32 cellular contexts compared by ENCODE assay signal in genomic region chr5:14322437-14323187, GRCh38.
DNase-seq lines count a peak whose midpoint lies in the region; TF ChIP-seq lines count a peak whose summit lies in the region.
"Had no signal": no experiment of that assay in that cellular context is flagged by ENCODE, and none has a peak within 500 bp of the region (broad histone marks: within the 10 kb centered on the region; RNA-seq: fewer than 3 reads in every experiment).

No MANE protein-coding gene starts in this region.

- no peak overlapping the region for H2AFZ ChIP-seq in SK-N-SH (ENCODE audit: low read depth)

- TF ChIP-seq RAD21 in SK-N-SH (IDR thresholded peaks at IDR 0.05; ENCODE audit: low read length) = no peak

- H3K4me3 Mint-ChIP-seq in brain (peak overlapping the region in 1 of 5 experiments; percentile 27), nephron progenitor cell (no peak overlapping the region)
- H3K4me3 Mint-ChIP-seq: activated CD4-positive, alpha-beta memory T cell treated with anti-CD3 and anti-CD28 coated beads, Interleukin-2, amount 10 ng/mL, durations not matched to agents 7 days and 5 days; activated naive CD4-positive, alpha-beta T cell treated with anti-CD3 and anti-CD28 coated beads for 36 hours; activated T-helper 1 cell treated with anti-CD3 and anti-CD28 coated beads, Interleukin-12 subunit alpha, Interleukin-12 subunit beta, Interleukin-2, Interleukin-4 antibody, amounts not matched to agents 30 ng/mL and 10 ng/mL and 1 ng/mL, durations not matched to agents 14 hours and 24 hours and 36 hours; immature natural killer cell; stimulated activated naive CD8-positive, alpha-beta T cell treated with anti-CD3 and anti-CD28 coated beads, Interleukin-15, amount 100 ng/mL, for 72 hours; T-helper 1 cell treated with Interleukin-12 subunit alpha and Interleukin-12 subunit beta and Interleukin-4 antibody, amounts not matched to agents 30 μg/mL and 1 μg/mL, for 36 hours had no signal

- no peak overlapping the region for H3K9ac ChIP-seq in SK-N-SH
- H3K9ac ChIP-seq: KMS-11 had no signal

- H3K27me3 Mint-ChIP-seq in brain (peaks cover 3% of the 10 kb centered on the region), nephron progenitor cell (ENCODE audit: low read depth, poor library complexity) (peaks cover 2% of the 10 kb centered on the region)
- H3K27me3 Mint-ChIP-seq: stimulated activated naive CD8-positive, alpha-beta T cell treated with anti-CD3 and anti-CD28 coated beads, Interleukin-15, amount 100 ng/mL, for 72 hours had no signal

- CTCF ChIA-PET in SK-N-SH (lab: Yijun Ruan, JAX) = interaction anchor here (0.6 to 2.3 kb wide), 5 partner anchors 9 to 326 kb away, joined by 3 to 12 read pairs (median 4); no protein-coding TSS in a partner anchor

- POLR2A ChIA-PET in SK-N-SH (lab: Yijun Ruan, JAX) = no interaction called here

- peaks cover 48% of the 10 kb centered on the region for H4K20me1 ChIP-seq in SK-N-SH (ENCODE audit: insufficient read depth)

- TF ChIP-seq CTCF in brain (conservative IDR thresholded peaks at IDR 0.05) (no peak), nephron progenitor cell (IDR thresholded peaks at IDR 0.05) (no peak), SK-N-SH (IDR thresholded peaks at IDR 0.05) (no peak)

- H3K9me3 Mint-ChIP-seq in brain = peaks cover 0 to 8% (median 4%) of the 10 kb centered on the region in 5 experiments
- peaks cover 19% of the 10 kb centered on the region for H3K9me3 Mint-ChIP-seq in nephron progenitor cell
- H3K9me3 Mint-ChIP-seq: activated T-helper 1 cell treated with anti-CD3 and anti-CD28 coated beads, Interleukin-12 subunit alpha, Interleukin-12 subunit beta, Interleukin-2, Interleukin-4 antibody, amounts not matched to agents 30 ng/mL and 10 ng/mL and 1 ng/mL, durations not matched to agents 14 hours and 24 hours and 36 hours; immature natural killer cell; T-helper 1 cell treated with Interleukin-12 subunit alpha and Interleukin-12 subunit beta and Interleukin-4 antibody, amounts not matched to agents 30 μg/mL and 1 μg/mL, for 36 hours had no signal

- peaks cover 0 to 11% of the 10 kb centered on the region in 2 experiments; a peak in 1 of 4 replicates for H3K4me1 ChIP-seq in SK-N-SH (ENCODE audit: control insufficient read depth in 1 of 2, insufficient read depth in 2 of 2, low read depth in 1 of 2, low read length in 1 of 2)
- H3K4me1 ChIP-seq: body of pancreas, uterus had no signal

- H3K4me1 Mint-ChIP-seq in brain (peaks cover 34% of the 10 kb centered on the region), nephron progenitor cell (peaks cover 47% of the 10 kb centered on the region)
- H3K4me1 Mint-ChIP-seq: activated CD4-positive, alpha-beta memory T cell treated with anti-CD3 and anti-CD28 coated beads, Interleukin-2, amount 10 ng/mL, durations not matched to agents 7 days and 5 days; immature natural killer cell; stimulated activated naive CD8-positive, alpha-beta T cell treated with anti-CD3 and anti-CD28 coated beads, Interleukin-15, amount 100 ng/mL, for 72 hours had no signal

- H3F3A ChIP-seq in SK-N-SH (replicated peaks; ENCODE audit: insufficient read depth) = peaks cover 16% of the 10 kb centered on the region

- H3K9me2 ChIP-seq in SK-N-SH = no peaks in the 10 kb centered on the region

- DNase-seq in NCI-H2107 treated with DMSO at 0.1 percent for 48 hours (lab: John Stamatoyannopoulos, UW; ENCODE audit: unreplicated experiment) (peak; percentile 23), NCI-H2107 (lab: John Stamatoyannopoulos, UW) (no peak), NCI-H2029 (lab: John Stamatoyannopoulos, UW) (peak; percentile 28), nephron progenitor cell (no peak), SK-N-SH (no peak), NOMO-1 treated with DMSO at 0.1 percent for 48 hours (lab: John Stamatoyannopoulos, UW; ENCODE audit: unreplicated experiment) (no peak), NCI-H82 (lab: John Stamatoyannopoulos, UW) (no peak)
- DNase-seq: 8988T; activated CD4-positive, alpha-beta memory T cell treated with anti-CD3 and anti-CD28 coated beads, Interleukin-2, amount 10 ng/mL, durations not matched to agents 7 days and 5 days; activated CD8-positive, alpha-beta memory T cell treated with anti-CD3 and anti-CD28 coated beads, Interleukin-2, amount 50 U/mL, for 4 hours; activated naive CD4-positive, alpha-beta T cell treated with anti-CD3 and anti-CD28 coated beads for 36 hours; body of pancreas; DMS53; hypothalamus; immature natural killer cell; left colon; mammary epithelial cell; NCI-H1417 treated with DMSO at 0.1 percent for 48 hours; NCI-H510A treated with DMSO at 0.1 percent for 48 hours; NK-92 treated with Interleukin-12 subunit alpha and Interleukin-12 subunit beta, amount 100 ng/mL, for 24 hours; PC-3; posterior cingulate gyrus; stimulated activated naive CD8-positive, alpha-beta T cell treated with anti-CD3 and anti-CD28 coated beads, Interleukin-15, amount 100 ng/mL, for 72 hours; uterus had no signal

- H3K27ac Mint-ChIP-seq in brain = peak overlapping the region in 4 of 5 experiments; percentile 0 to 82 (median 44)
- peak overlapping the region; percentile 67 for H3K27ac Mint-ChIP-seq in nephron progenitor cell
- H3K27ac Mint-ChIP-seq: activated CD4-positive, alpha-beta memory T cell treated with anti-CD3 and anti-CD28 coated beads, Interleukin-2, amount 10 ng/mL, durations not matched to agents 7 days and 5 days; activated naive CD4-positive, alpha-beta T cell treated with anti-CD3 and anti-CD28 coated beads for 36 hours; activated T-helper 1 cell treated with anti-CD3 and anti-CD28 coated beads, Interleukin-12 subunit alpha, Interleukin-12 subunit beta, Interleukin-2, Interleukin-4 antibody, amounts not matched to agents 30 ng/mL and 10 ng/mL and 1 ng/mL, durations not matched to agents 14 hours and 24 hours and 36 hours; immature natural killer cell; stimulated activated naive CD8-positive, alpha-beta T cell treated with anti-CD3 and anti-CD28 coated beads, Interleukin-15, amount 100 ng/mL, for 72 hours; T-helper 1 cell treated with Interleukin-12 subunit alpha and Interleukin-12 subunit beta and Interleukin-4 antibody, amounts not matched to agents 30 μg/mL and 1 μg/mL, for 36 hours had no signal

- no peaks in the 10 kb centered on the region for H3K9me3 ChIP-seq in SK-N-SH
- H3K9me3 ChIP-seq: body of pancreas, right atrium auricular region, thoracic aorta, uterus had no signal

- H3K36me3 ChIP-seq in SK-N-SH (replicated peaks in 1 of 2; ENCODE audit: control insufficient read depth in 1 of 2, insufficient read depth in 2 of 2, low read length in 1 of 2) = peaks cover 40 to 51% of the 10 kb centered on the region in 2 experiments
- H3K36me3 ChIP-seq: uterus had no signal

- TF ChIP-seq EP300 in SK-N-SH (IDR thresholded peaks at IDR 0.05; ENCODE audit: borderline replicate concordance in 1 of 2, low read depth in 1 of 2, low read length in 1 of 2) = no peak

- peaks cover 99% of the 10 kb centered on the region for H3K79me2 ChIP-seq in SK-N-SH (ENCODE audit: insufficient read depth)

- no peak overlapping the region for H3K4me3 ChIP-seq in SK-N-SH (ENCODE audit: low read depth in 2 of 2, low read length in 1 of 2)
- H3K4me3 ChIP-seq: body of pancreas, right atrium auricular region, smooth muscle cell, thoracic aorta, uterus had no signal

- H3K4me2 ChIP-seq in SK-N-SH = no peak overlapping the region
- H3K4me2 ChIP-seq: KMS-11, smooth muscle cell had no signal

- 90% methylated on average over 4 of the region's 4 CpGs for WGBS in SK-N-SH (ENCODE audit: low lambda C conversion rate)

- H3K27me3 ChIP-seq in SK-N-SH (ENCODE audit: insufficient read depth) = no peaks in the 10 kb centered on the region
- H3K27me3 ChIP-seq: body of pancreas, right atrium auricular region, uterus had no signal

- H3K27ac ChIP-seq in SK-N-SH (ENCODE audit: low read depth in 2 of 2, low read length in 1 of 2) = no peak overlapping the region
- H3K27ac ChIP-seq: body of pancreas, HL-60, KMS-11, right atrium auricular region, thoracic aorta, uterus had no signal

- peaks cover 78% of the 10 kb centered on the region for H3K36me3 Mint-ChIP-seq in brain
- peaks cover 74% of the 10 kb centered on the region for H3K36me3 Mint-ChIP-seq in nephron progenitor cell (ENCODE audit: low read depth)

TF ChIP-seq in SK-N-SH, 30 proteins besides CTCF, POLR2A, EP300 and RAD21:
- TF ChIP-seq NFIC (IDR thresholded peaks at IDR 0.05; ENCODE audit: borderline replicate concordance) = no peak
- TF ChIP-seq, protein P1, sequence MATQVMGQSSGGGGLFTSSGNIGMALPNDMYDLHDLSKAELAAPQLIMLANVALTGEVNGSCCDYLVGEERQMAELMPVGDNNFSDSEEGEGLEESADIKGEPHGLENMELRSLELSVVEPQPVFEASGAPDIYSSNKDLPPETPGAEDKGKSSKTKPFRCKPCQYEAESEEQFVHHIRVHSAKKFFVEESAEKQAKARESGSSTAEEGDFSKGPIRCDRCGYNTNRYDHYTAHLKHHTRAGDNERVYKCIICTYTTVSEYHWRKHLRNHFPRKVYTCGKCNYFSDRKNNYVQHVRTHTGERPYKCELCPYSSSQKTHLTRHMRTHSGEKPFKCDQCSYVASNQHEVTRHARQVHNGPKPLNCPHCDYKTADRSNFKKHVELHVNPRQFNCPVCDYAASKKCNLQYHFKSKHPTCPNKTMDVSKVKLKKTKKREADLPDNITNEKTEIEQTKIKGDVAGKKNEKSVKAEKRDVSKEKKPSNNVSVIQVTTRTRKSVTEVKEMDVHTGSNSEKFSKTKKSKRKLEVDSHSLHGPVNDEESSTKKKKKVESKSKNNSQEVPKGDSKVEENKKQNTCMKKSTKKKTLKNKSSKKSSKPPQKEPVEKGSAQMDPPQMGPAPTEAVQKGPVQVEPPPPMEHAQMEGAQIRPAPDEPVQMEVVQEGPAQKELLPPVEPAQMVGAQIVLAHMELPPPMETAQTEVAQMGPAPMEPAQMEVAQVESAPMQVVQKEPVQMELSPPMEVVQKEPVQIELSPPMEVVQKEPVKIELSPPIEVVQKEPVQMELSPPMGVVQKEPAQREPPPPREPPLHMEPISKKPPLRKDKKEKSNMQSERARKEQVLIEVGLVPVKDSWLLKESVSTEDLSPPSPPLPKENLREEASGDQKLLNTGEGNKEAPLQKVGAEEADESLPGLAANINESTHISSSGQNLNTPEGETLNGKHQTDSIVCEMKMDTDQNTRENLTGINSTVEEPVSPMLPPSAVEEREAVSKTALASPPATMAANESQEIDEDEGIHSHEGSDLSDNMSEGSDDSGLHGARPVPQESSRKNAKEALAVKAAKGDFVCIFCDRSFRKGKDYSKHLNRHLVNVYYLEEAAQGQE (IDR thresholded peaks at IDR 0.05; ENCODE audit: low read depth, low read length) = no peak
TF ChIP-seq in SK-N-SH: peak in this region for 0.

Comparison
In these comparisons a context has a peak if more than half of its experiments do, and no peak if none do; other contexts are left out.
1. DNase-seq: peak in NCI-H2107 treated with DMSO at 0.1 percent for 48 hours (single experiment) and NCI-H2029 (single experiment); none in NCI-H2107 (single experiment), nephron progenitor cell (single experiment), SK-N-SH (single experiment), NOMO-1 treated with DMSO at 0.1 percent for 48 hours (single experiment) and NCI-H82 (single experiment).